Comparison of ENCODE assay signal across 8 cellular contexts in genomic region chr5:59034498-59035186, GRCh38.
DNase-seq lines count a peak whose midpoint lies in the region; ATAC-seq and TF ChIP-seq lines count a peak whose summit lies in the region.

No MANE protein-coding gene starts in this region.

- H3K27ac Mint-ChIP-seq in neural progenitor cell, result no peak overlapping the region

- peak; percentile 47 for DNase-seq in D341Med (ENCODE audit: low spot score)
- DNase-seq in SJCRH30, result peak; percentile 37 to 76
- DNase-seq in effector CD4-positive, alpha-beta T cell, result peak; percentile 20
- DNase-seq in neural progenitor cell (ENCODE audit: low spot score), result peak; percentile 48
- DNase-seq in 8988T, result no peak

- peaks cover 6% of the 10 kb centered on the region for H3K36me3 Mint-ChIP-seq in neural progenitor cell

- H3K4me2 ChIP-seq in neural progenitor cell, result no peak overlapping the region

- peaks cover 12% of the 10 kb centered on the region for H3K9me3 Mint-ChIP-seq in neural progenitor cell

- no peak overlapping the region for H3K4me3 Mint-ChIP-seq in neural progenitor cell

- TF ChIP-seq CTCF in 22Rv1 (IDR thresholded peaks at IDR 0.05) (peak; percentile 81), neural progenitor cell (IDR thresholded peaks at IDR 0.05) (peak; percentile 74)

- H3K4me1 ChIP-seq in SJCRH30 (peaks cover 25% of the 10 kb centered on the region), neural progenitor cell (peaks cover 6% of the 10 kb centered on the region)

- H3K27me3 Mint-ChIP-seq in neural progenitor cell (ENCODE audit: insufficient read depth, low read depth), result peaks cover 7% of the 10 kb centered on the region

- H3K4me3 ChIP-seq in SJCRH30, result no peak overlapping the region
- no peak overlapping the region for H3K4me3 ChIP-seq in neural progenitor cell

- H2AFZ ChIP-seq in neural progenitor cell (replicated peaks), result peak overlapping the region; percentile 58

- no peaks in the 10 kb centered on the region for H4K20me1 ChIP-seq in neural progenitor cell (ENCODE audit: low read depth)

- peak; percentile 44 for ATAC-seq in HG02870 (IDR thresholded peaks at IDR 0.05; ENCODE audit: unreplicated experiment)
- no peak for ATAC-seq in GM18873 (IDR thresholded peaks at IDR 0.05; ENCODE audit: low FRiP score, unreplicated experiment)

- H3K27me3 ChIP-seq in SJCRH30 (no peaks in the 10 kb centered on the region), neural progenitor cell (peaks cover 28% of the 10 kb centered on the region)

- H3K4me1 Mint-ChIP-seq in neural progenitor cell, result peaks cover 17% of the 10 kb centered on the region

- H3K79me2 ChIP-seq in neural progenitor cell (ENCODE audit: low read depth), result no peaks in the 10 kb centered on the region

- no peaks in the 10 kb centered on the region for H3F3A ChIP-seq in neural progenitor cell (ENCODE audit: low read depth)

- peaks cover 6% of the 10 kb centered on the region for H3K36me3 ChIP-seq in SJCRH30
- no peaks in the 10 kb centered on the region for H3K36me3 ChIP-seq in neural progenitor cell

- H3K27ac ChIP-seq in 22Rv1 (no peak overlapping the region), SJCRH30 (peak overlapping the region; percentile 13; the same call in 1 of the 2 replicates), neural progenitor cell (no peak overlapping the region)

- no peak overlapping the region for H3K9ac ChIP-seq in neural progenitor cell

- H3K9me3 ChIP-seq in SJCRH30 (replicated peaks), result peaks cover 2% of the 10 kb centered on the region; the same call in 1 of the 2 replicates
- H3K9me3 ChIP-seq in neural progenitor cell (ENCODE audit: low read depth), result no peaks in the 10 kb centered on the region
